8 cellular contexts compared by ENCODE assay signal in the genomic region with DNA sequence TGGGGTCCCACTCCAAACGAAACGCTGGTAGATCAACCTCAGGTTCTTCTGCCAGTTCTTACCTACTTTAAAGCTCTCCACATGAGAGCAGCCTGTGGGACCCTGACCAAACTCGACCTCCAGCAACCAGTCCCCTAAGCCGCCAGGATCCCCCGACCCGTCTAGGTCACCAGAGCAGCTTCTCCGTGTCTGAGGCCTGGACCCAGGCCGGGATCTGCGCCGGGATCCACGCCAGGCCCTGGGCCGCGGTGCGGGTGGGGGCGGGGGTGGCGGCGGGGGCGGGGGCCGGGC. TPM values are rescaled to one million over a fixed set of nuclear protein-coding genes. Genes with fewer than 3 reads are reported as not detected.
A peak's percentile ranks its signal among the peaks of the same experiment; 100 is the strongest.
DNase-seq lines count a peak whose midpoint lies in the region; ATAC-seq and TF ChIP-seq lines count a peak whose summit lies in the region.

No MANE protein-coding gene starts in this region.

- intact Hi-C loops in sciatic nerve (cut with DNase I): no loop called here

- H3K79me2 ChIP-seq in SK-N-SH (ENCODE audit: insufficient read depth): no peaks in the 10 kb centered on the region

- no peaks in the 10 kb centered on the region for H3F3A ChIP-seq in SK-N-SH (replicated peaks; ENCODE audit: insufficient read depth)

- TF ChIP-seq POLR2A in gastroesophageal sphincter (IDR thresholded peaks at IDR 0.05): no peak

- TF ChIP-seq EP300 in SK-N-SH (IDR thresholded peaks at IDR 0.05; ENCODE audit: borderline replicate concordance in 1 of 2, low read depth in 1 of 2, low read length in 1 of 2): no peak
- TF ChIP-seq EP300 in gastroesophageal sphincter (IDR thresholded peaks at IDR 0.05): no peak

- TF ChIP-seq CTCF in SK-N-SH (IDR thresholded peaks at IDR 0.05) (no peak), RWPE2 (IDR thresholded peaks at IDR 0.05; ENCODE audit: poor library complexity, severe bottlenecking) (no peak), gastroesophageal sphincter (IDR thresholded peaks at IDR 0.05) (no peak)

- no peak for ATAC-seq in SK-N-SH treated with all-trans-retinoic acid at 6 μM for 48 hours
- no peak for ATAC-seq in RWPE2 (ENCODE audit: low read depth)
- no peak for ATAC-seq in gastroesophageal sphincter
- ATAC-seq in stimulated activated naive B cell treated with anti-CD40 and anti-IgM and Interleukin-4, amounts not matched to agents 10 μg/mL and 1 μg/mL and 100 μg/mL, for 72 hours (replicated peaks): peak in 1 of 2 donors; percentile 5
- ATAC-seq in sciatic nerve: no peak

- H3K4me3 ChIP-seq in SK-N-SH (ENCODE audit: low read depth in 2 of 2, low read length in 1 of 2) (peak overlapping the region in 1 of 2 experiments; percentile 40; a peak in 2 of 4 replicates), RWPE2 (ENCODE audit: severe bottlenecking) (no peak overlapping the region), gastroesophageal sphincter (peak overlapping the region; percentile 71 to 91)

- H3K4me1 ChIP-seq in SK-N-SH (ENCODE audit: control insufficient read depth in 1 of 2, insufficient read depth in 2 of 2, low read depth in 1 of 2, low read length in 1 of 2) (no peaks in the 10 kb centered on the region; a peak in 1 of 4 replicates), RWPE2 (ENCODE audit: insufficient read depth, poor library complexity, severe bottlenecking) (no peaks in the 10 kb centered on the region), gastroesophageal sphincter (peaks cover 0 to 8% (median 0%) of the 10 kb centered on the region in 3 donors)

- no peak for DNase-seq in SK-N-SH
- DNase-seq in RWPE2 (ENCODE audit: low spot score): no peak
- DNase-seq in stimulated activated naive B cell treated with anti-CD40 and anti-IgM and Interleukin-4, amounts not matched to agents 10 μg/mL and 1 μg/mL and 100 μg/mL, for 72 hours: no peak
- no peak for DNase-seq in NCI-H2227 (lab: John Stamatoyannopoulos, UW; ENCODE audit: unreplicated experiment)
- no peak for DNase-seq in SIG-M5 (lab: John Stamatoyannopoulos, UW)
- no peak for DNase-seq in sciatic nerve (ENCODE audit: low spot score)

- peak overlapping the region in 1 of 2 experiments; percentile 65; a peak in 2 of 4 replicates for H3K27ac ChIP-seq in SK-N-SH (ENCODE audit: low read depth in 2 of 2, low read length in 1 of 2)
- peak overlapping the region; percentile 40 for H3K27ac ChIP-seq in RWPE2 (ENCODE audit: poor library complexity, severe bottlenecking)
- H3K27ac ChIP-seq in gastroesophageal sphincter: peak overlapping the region; percentile 89 to 95 (median 92)

- H3K4me2 ChIP-seq in SK-N-SH: no peak overlapping the region

- no peaks in the 10 kb centered on the region for H3K9me3 Mint-ChIP-seq in stimulated activated naive B cell treated with anti-CD40 and anti-IgM and Interleukin-4, amounts not matched to agents 10 μg/mL and 1 μg/mL and 100 μg/mL, for 72 hours

- POLR2A ChIA-PET in SK-N-SH (lab: Yijun Ruan, JAX): interaction anchor here (1.2 to 1.6 kb wide), 2 partner anchors 37 to 229 kb away, joined by 3 to 6 read pairs; partner anchors contain the start of genes MAGEH1 and RRAGB

- H3K36me3 Mint-ChIP-seq in stimulated activated naive B cell treated with anti-CD40 and anti-IgM and Interleukin-4, amounts not matched to agents 10 μg/mL and 1 μg/mL and 100 μg/mL, for 72 hours: peaks cover 2 to 3% of the 10 kb centered on the region in 2 donors

- H3K36me3 ChIP-seq in SK-N-SH (replicated peaks in 1 of 2; ENCODE audit: control insufficient read depth in 1 of 2, insufficient read depth in 2 of 2, low read length in 1 of 2) (no peaks in the 10 kb centered on the region), RWPE2 (ENCODE audit: low read depth) (no peaks in the 10 kb centered on the region), gastroesophageal sphincter (no peaks in the 10 kb centered on the region)

- 52% methylated on average over 4 of the region's 19 CpGs for WGBS in SK-N-SH (ENCODE audit: low lambda C conversion rate)
- WGBS in gastroesophageal sphincter (ENCODE audit: low coverage in 1 of 2), 2 donors: 40% methylated on average over 1 of the region's 19 CpGs; no CpG with 5 or more reads in 1 of the 2 donors

- no peak for TF ChIP-seq RAD21 in SK-N-SH (IDR thresholded peaks at IDR 0.05; ENCODE audit: low read length)

- H3K27me3 Mint-ChIP-seq in stimulated activated naive B cell treated with anti-CD40 and anti-IgM and Interleukin-4, amounts not matched to agents 10 μg/mL and 1 μg/mL and 100 μg/mL, for 72 hours: peaks cover 0 to 13% of the 10 kb centered on the region in 2 donors

- peak overlapping the region; percentile 9; the same call in 1 of the 2 replicates for H2AFZ ChIP-seq in SK-N-SH (ENCODE audit: low read depth)

- H3K27me3 ChIP-seq in SK-N-SH (ENCODE audit: insufficient read depth) (no peaks in the 10 kb centered on the region; the same call in 1 of the 2 replicates), RWPE2 (ENCODE audit: insufficient read depth, poor library complexity, severe bottlenecking) (no peaks in the 10 kb centered on the region), gastroesophageal sphincter (no peaks in the 10 kb centered on the region)

- H3K27ac Mint-ChIP-seq in stimulated activated naive B cell treated with anti-CD40 and anti-IgM and Interleukin-4, amounts not matched to agents 10 μg/mL and 1 μg/mL and 100 μg/mL, for 72 hours: peak overlapping the region; percentile 31

- H3K4me1 Mint-ChIP-seq in stimulated activated naive B cell treated with anti-CD40 and anti-IgM and Interleukin-4, amounts not matched to agents 10 μg/mL and 1 μg/mL and 100 μg/mL, for 72 hours: peaks cover 3 to 6% of the 10 kb centered on the region in 2 donors

- CTCF ChIA-PET in SK-N-SH (lab: Yijun Ruan, JAX): no interaction called here

- no peak overlapping the region for H3K9ac ChIP-seq in SK-N-SH

- no peaks in the 10 kb centered on the region for H3K9me2 ChIP-seq in SK-N-SH

- no peaks in the 10 kb centered on the region for H4K20me1 ChIP-seq in SK-N-SH (ENCODE audit: insufficient read depth)

- H3K9me3 ChIP-seq in SK-N-SH (no peaks in the 10 kb centered on the region), RWPE2 (ENCODE audit: severe bottlenecking) (no peaks in the 10 kb centered on the region), gastroesophageal sphincter (no peaks in the 10 kb centered on the region)

- peak overlapping the region; percentile 70 to 73 for H3K4me3 Mint-ChIP-seq in stimulated activated naive B cell treated with anti-CD40 and anti-IgM and Interleukin-4, amounts not matched to agents 10 μg/mL and 1 μg/mL and 100 μg/mL, for 72 hours

TF ChIP-seq in SK-N-SH, 30 proteins besides CTCF, POLR2A, EP300 and RAD21 (continues in another document):
- TF ChIP-seq YY1 (IDR thresholded peaks at IDR 0.05; ENCODE audit: low read depth) (no peak), USF1 (IDR thresholded peaks at IDR 0.05; ENCODE audit: borderline replicate concordance, low read depth) (no peak), IRF3 (IDR thresholded peaks at IDR 0.05; ENCODE audit: low read depth, low read length) (no peak), MEF2A (IDR thresholded peaks at IDR 0.05; ENCODE audit: borderline replicate concordance, low read depth) (no peak), FOXM1 (IDR thresholded peaks at IDR 0.05; ENCODE audit: low read depth) (no peak)

TF ChIP-seq in SK-N-SH treated with all-trans-retinoic acid at 6 μM for 48 hours, 23 proteins besides CTCF, POLR2A, EP300 and RAD21:
- TF ChIP-seq PPARA (CRISPR knock-in tag; IDR thresholded peaks at IDR 0.05; ENCODE audit: borderline replicate concordance) (no peak), ISL1 (CRISPR knock-in tag; IDR thresholded peaks at IDR 0.05) (no peak), TOX (CRISPR knock-in tag; IDR thresholded peaks at IDR 0.05; ENCODE audit: borderline replicate concordance) (no peak), CSDC2 (CRISPR knock-in tag; IDR thresholded peaks at IDR 0.05) (no peak), ZFP3 (CRISPR knock-in tag; IDR thresholded peaks at IDR 0.05) (no peak)
- TF ChIP-seq, protein P1, sequence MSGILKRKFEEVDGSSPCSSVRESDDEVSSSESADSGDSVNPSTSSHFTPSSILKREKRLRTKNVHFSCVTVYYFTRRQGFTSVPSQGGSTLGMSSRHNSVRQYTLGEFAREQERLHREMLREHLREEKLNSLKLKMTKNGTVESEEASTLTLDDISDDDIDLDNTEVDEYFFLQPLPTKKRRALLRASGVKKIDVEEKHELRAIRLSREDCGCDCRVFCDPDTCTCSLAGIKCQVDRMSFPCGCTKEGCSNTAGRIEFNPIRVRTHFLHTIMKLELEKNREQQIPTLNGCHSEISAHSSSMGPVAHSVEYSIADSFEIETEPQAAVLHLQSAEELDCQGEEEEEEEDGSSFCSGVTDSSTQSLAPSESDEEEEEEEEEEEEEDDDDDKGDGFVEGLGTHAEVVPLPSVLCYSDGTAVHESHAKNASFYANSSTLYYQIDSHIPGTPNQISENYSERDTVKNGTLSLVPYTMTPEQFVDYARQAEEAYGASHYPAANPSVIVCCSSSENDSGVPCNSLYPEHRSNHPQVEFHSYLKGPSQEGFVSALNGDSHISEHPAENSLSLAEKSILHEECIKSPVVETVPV (CRISPR knock-in tag; IDR thresholded peaks at IDR 0.05): no peak
- TF ChIP-seq, protein P2, sequence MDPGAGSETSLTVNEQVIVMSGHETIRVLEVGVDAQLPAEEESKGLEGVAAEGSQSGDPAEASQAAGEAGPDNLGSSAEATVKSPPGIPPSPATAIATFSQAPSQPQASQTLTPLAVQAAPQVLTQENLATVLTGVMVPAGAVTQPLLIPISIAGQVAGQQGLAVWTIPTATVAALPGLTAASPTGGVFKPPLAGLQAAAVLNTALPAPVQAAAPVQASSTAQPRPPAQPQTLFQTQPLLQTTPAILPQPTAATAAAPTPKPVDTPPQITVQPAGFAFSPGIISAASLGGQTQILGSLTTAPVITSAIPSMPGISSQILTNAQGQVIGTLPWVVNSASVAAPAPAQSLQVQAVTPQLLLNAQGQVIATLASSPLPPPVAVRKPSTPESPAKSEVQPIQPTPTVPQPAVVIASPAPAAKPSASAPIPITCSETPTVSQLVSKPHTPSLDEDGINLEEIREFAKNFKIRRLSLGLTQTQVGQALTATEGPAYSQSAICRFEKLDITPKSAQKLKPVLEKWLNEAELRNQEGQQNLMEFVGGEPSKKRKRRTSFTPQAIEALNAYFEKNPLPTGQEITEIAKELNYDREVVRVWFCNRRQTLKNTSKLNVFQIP (CRISPR knock-in tag; IDR thresholded peaks at IDR 0.05; ENCODE audit: borderline replicate concordance, low read depth): no peak

RNA-seq across cellular contexts. Expression of gene USP51, which starts 1.4 kb away (rescaled TPM):
- polyA plus RNA-seq in SK-N-SH (2012; rRNA removed): 0.36 and 0.70 TPM in 2 replicates
- polyA plus RNA-seq in SK-N-SH (2012; cell fraction: cytosol; rRNA removed): 0.23 and 0.60 TPM in 2 replicates
- 0.42 and 0.81 TPM in 2 replicates for polyA plus RNA-seq in SK-N-SH (2012; cell fraction: nucleus; rRNA removed)
- 1 to 10 TPM; 1.4 to 2.3 (median 1.6) TPM for total RNA-seq in gastroesophageal sphincter
- 3.6 TPM for total RNA-seq in sciatic nerve

RNA-seq across cellular contexts. Expression of gene MAGEH1, which starts 36.3 kb away (rescaled TPM):
- polyA plus RNA-seq in SK-N-SH (2012; rRNA removed): 19.7 and 21.7 TPM in 2 replicates
- 18.4 and 21.0 TPM in 2 replicates for polyA plus RNA-seq in SK-N-SH (2012; cell fraction: cytosol; rRNA removed)
- 12.8 and 13.3 TPM in 2 replicates for polyA plus RNA-seq in SK-N-SH (2012; cell fraction: nucleus; rRNA removed)
- total RNA-seq in gastroesophageal sphincter: 10 to 100 TPM; 21.8 to 32.7 (median 25.6) TPM
- total RNA-seq in sciatic nerve: 37.0 TPM
